Comparison of ENCODE assay signal across 19 cellular contexts in the genomic region with DNA sequence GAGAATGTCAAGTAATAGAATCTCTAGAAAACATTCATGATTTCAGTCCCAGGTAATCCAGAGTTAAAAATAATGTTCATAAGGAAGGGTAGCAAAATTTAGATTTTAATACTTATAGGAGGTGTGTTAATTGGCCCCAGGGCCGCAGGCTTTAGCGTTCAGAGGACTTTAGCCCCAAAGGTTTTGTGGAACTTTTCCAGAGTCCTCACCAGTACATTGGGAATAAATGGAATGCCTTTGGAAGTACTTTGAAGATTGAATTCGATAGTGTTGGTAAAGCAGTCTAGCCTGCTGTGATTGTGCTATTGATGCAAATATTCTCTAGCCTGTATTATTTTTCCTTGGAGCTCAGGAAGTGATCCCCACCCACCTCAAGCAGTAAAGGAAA.
A peak's percentile ranks its signal among the peaks of the same experiment; 100 is the strongest.
DNase-seq lines count a peak whose midpoint lies in the region; ATAC-seq and TF ChIP-seq lines count a peak whose summit lies in the region.
"Had no signal": no experiment of that assay in that cellular context is flagged by ENCODE, and none has a peak within 500 bp of the region (broad histone marks: within the 10 kb centered on the region; RNA-seq: fewer than 3 reads in every experiment).

No MANE protein-coding gene starts in this region.

- H3K27me3 ChIP-seq in H9 (ENCODE audit: insufficient read depth, low read length) (no peaks in the 10 kb centered on the region), prostate gland (replicated peaks; ENCODE audit: insufficient read depth) (no peaks in the 10 kb centered on the region), SK-N-SH (ENCODE audit: insufficient read depth) (no peaks in the 10 kb centered on the region)
- H3K27me3 ChIP-seq: esophagus muscularis mucosa, gastroesophageal sphincter, left lung, MG63, upper lobe of left lung had no signal

- intact Hi-C loops in left colon (cut with DNase I, micrococcal nuclease) (no loop called here), prostate gland (cut with DNase I) (loop anchor here (10.0 kb wide), 1 partner anchor 261 kb away; no protein-coding TSS in a partner anchor)

- H3K4ac ChIP-seq in H9 (ENCODE audit: low read depth, low read length): no peak overlapping the region

- no peaks in the 10 kb centered on the region for H3K9me3 Mint-ChIP-seq in H9
- H3K9me3 Mint-ChIP-seq in WTC11: no peaks in the 10 kb centered on the region; the same call in 1 of the 2 replicates
- H3K9me3 Mint-ChIP-seq: stimulated activated naive CD8-positive, alpha-beta T cell treated with anti-CD3 and anti-CD28 coated beads, Interleukin-15, Interleukin-2, amounts not matched to agents 100 ng/mL and 50 ng/mL, for 24 hours had no signal

- H3K27me3 Mint-ChIP-seq in H9 (ENCODE audit: low read depth) (no peaks in the 10 kb centered on the region), WTC11 (ENCODE audit: low read depth) (no peaks in the 10 kb centered on the region)
- H3K27me3 Mint-ChIP-seq: activated naive CD8-positive, alpha-beta T cell had no signal

- no peak overlapping the region for H2AK5ac ChIP-seq in H9 (ENCODE audit: insufficient read length, low read length)

- H3K9ac ChIP-seq in H9 (ENCODE audit: extremely low read depth, insufficient read length, low read length) (no peak overlapping the region), SK-N-SH (no peak overlapping the region)

- no peak overlapping the region for H3K56ac ChIP-seq in H9 (ENCODE audit: insufficient read length, low read depth, low read length)

- no peak for TF ChIP-seq EP300 in SK-N-SH (IDR thresholded peaks at IDR 0.05; ENCODE audit: borderline replicate concordance in 1 of 2, low read depth in 1 of 2, low read length in 1 of 2)

- CTCF ChIA-PET in WTC11 (lab: Charles Lee) (interaction anchor here (0.8 to 2.2 kb wide), 3 partner anchors 31 to 114 kb away, joined by 3 to 16 read pairs (median 3); no protein-coding TSS in a partner anchor), SK-N-SH (lab: Yijun Ruan, JAX) (interaction anchor here (0.7 kb wide), 1 partner anchor 70 kb away, joined by 3 read pairs; no protein-coding TSS in a partner anchor)

- no peaks in the 10 kb centered on the region for H3K9me3 ChIP-seq in H9 (ENCODE audit: control insufficient read depth, low read depth, low read length)
- no peaks in the 10 kb centered on the region for H3K9me3 ChIP-seq in prostate gland
- no peaks in the 10 kb centered on the region for H3K9me3 ChIP-seq in SK-N-SH
- H3K9me3 ChIP-seq: esophagus muscularis mucosa, gastroesophageal sphincter, left lung, MG63, upper lobe of left lung had no signal

- H3K4me3 Mint-ChIP-seq in H9 (0 out of 5 replicates have a peak overlapping the region, but pooled peaks of 1 of the 2 experiments have one; percentile 12), WTC11 (peak overlapping the region; percentile 24)
- H3K4me3 Mint-ChIP-seq: activated naive CD8-positive, alpha-beta T cell; stimulated activated naive CD8-positive, alpha-beta T cell treated with anti-CD3 and anti-CD28 coated beads, Interleukin-15, Interleukin-2, amounts not matched to agents 100 ng/mL and 50 ng/mL, for 24 hours had no signal

- H2BK120ac ChIP-seq in H9 (ENCODE audit: low read depth, low read length, poor library complexity, severe bottlenecking): no peak overlapping the region

- peak overlapping the region; percentile 59 to 90 (median 75); a peak in 6 of 7 replicates for H3K27ac Mint-ChIP-seq in H9
- peak overlapping the region; percentile 84 for H3K27ac Mint-ChIP-seq in WTC11
- H3K27ac Mint-ChIP-seq: activated naive CD8-positive, alpha-beta T cell; stimulated activated naive CD8-positive, alpha-beta T cell treated with anti-CD3 and anti-CD28 coated beads, Interleukin-15, Interleukin-2, amounts not matched to agents 100 ng/mL and 50 ng/mL, for 24 hours had no signal

- H4K8ac ChIP-seq in H9 (replicated peaks; ENCODE audit: insufficient read length, low read depth, low read length): no peak overlapping the region

- H4K91ac ChIP-seq in H9 (ENCODE audit: insufficient read length, low read depth, low read length): no peak overlapping the region

- TF ChIP-seq CTCF in H9 (conservative IDR thresholded peaks at IDR 0.05): no peak
- TF ChIP-seq CTCF in WTC11 (IDR thresholded peaks at IDR 0.05): no peak
- TF ChIP-seq CTCF in prostate gland (IDR thresholded peaks at IDR 0.05): no peak
- TF ChIP-seq CTCF in SK-N-SH (IDR thresholded peaks at IDR 0.05): no peak

- H3K36me3 Mint-ChIP-seq in H9 (ENCODE audit: insufficient read depth in 1 of 3, low read depth in 3 of 3) (no peaks in the 10 kb centered on the region; a peak in 2 of 7 replicates), WTC11 (no peaks in the 10 kb centered on the region)
- H3K36me3 Mint-ChIP-seq: activated naive CD8-positive, alpha-beta T cell had no signal

- no peak for TF ChIP-seq POLR2A in prostate gland (IDR thresholded peaks at IDR 0.05)

- H2BK12ac ChIP-seq in H9 (ENCODE audit: insufficient read length, low read depth, low read length): no peak overlapping the region

- no peak overlapping the region for H3T11ph ChIP-seq in H9 (ENCODE audit: low read length)

- no peaks in the 10 kb centered on the region for H3F3A ChIP-seq in SK-N-SH (replicated peaks; ENCODE audit: insufficient read depth)

- H2AFZ ChIP-seq in H9 (ENCODE audit: low read length): no peak overlapping the region
- no peak overlapping the region for H2AFZ ChIP-seq in SK-N-SH (ENCODE audit: low read depth)

- H4K5ac ChIP-seq in H9 (ENCODE audit: insufficient read length, low read depth, low read length): no peak overlapping the region

- H3K4me3 ChIP-seq in prostate gland (no peak overlapping the region), SK-N-SH (ENCODE audit: low read depth in 2 of 2, low read length in 1 of 2) (no peak overlapping the region)
- H3K4me3 ChIP-seq: esophagus muscularis mucosa, gastroesophageal sphincter, left lung, MG63, upper lobe of left lung had no signal

- no peak for TF ChIP-seq RAD21 in SK-N-SH (IDR thresholded peaks at IDR 0.05; ENCODE audit: low read length)

- no peak overlapping the region for H2BK20ac ChIP-seq in H9 (ENCODE audit: low read depth, low read length, poor library complexity, severe bottlenecking)

- POLR2A ChIA-PET in WTC11 (lab: Charles Lee) (interaction anchor here (1.2 kb wide), 1 partner anchor 17 kb away, joined by 3 read pairs; no protein-coding TSS in a partner anchor), SK-N-SH (lab: Yijun Ruan, JAX) (no interaction called here)

- no peaks in the 10 kb centered on the region for H3K36me3 ChIP-seq in prostate gland
- H3K36me3 ChIP-seq in SK-N-SH (replicated peaks in 1 of 2; ENCODE audit: control insufficient read depth in 1 of 2, insufficient read depth in 2 of 2, low read length in 1 of 2): no peaks in the 10 kb centered on the region
- H3K36me3 ChIP-seq: esophagus muscularis mucosa, gastroesophageal sphincter, left lung, MG63, upper lobe of left lung had no signal

- H3K4me1 ChIP-seq in H9 (ENCODE audit: insufficient read depth, low read length): peaks cover 15% of the 10 kb centered on the region
- H3K4me1 ChIP-seq in prostate gland (replicated peaks): peaks cover 32% of the 10 kb centered on the region
- H3K4me1 ChIP-seq in SK-N-SH (ENCODE audit: control insufficient read depth in 1 of 2, insufficient read depth in 2 of 2, low read depth in 1 of 2, low read length in 1 of 2): peaks cover 20 to 24% of the 10 kb centered on the region in 2 experiments; a peak in 2 of 4 replicates

- H3K14ac ChIP-seq in H9 (ENCODE audit: insufficient read depth, low read length): no peak overlapping the region

- H3K18ac ChIP-seq in H9 (ENCODE audit: insufficient read length, low read depth, low read length): no peak overlapping the region

- no peaks in the 10 kb centered on the region for H3K9me2 ChIP-seq in SK-N-SH

- no peak overlapping the region for H3K27ac ChIP-seq in H9 (ENCODE audit: insufficient read length, low read depth, low read length)
- peak overlapping the region; percentile 83 to 87 for H3K27ac ChIP-seq in prostate gland
- no peak overlapping the region; a peak in 1 of 4 replicates for H3K27ac ChIP-seq in SK-N-SH (ENCODE audit: low read depth in 2 of 2, low read length in 1 of 2)
- H3K27ac ChIP-seq: esophagus muscularis mucosa, gastroesophageal sphincter, left lung, upper lobe of left lung had no signal

- H3K23ac ChIP-seq in H9 (ENCODE audit: insufficient read length, low read depth, low read length): no peak overlapping the region

- no peak overlapping the region for H2BK5ac ChIP-seq in H9 (ENCODE audit: insufficient read length, low read length)

- ATAC-seq in WTC11 (no peak; the same call in 1 of the 2 replicates), left colon (peak; percentile 28), GM18861 (IDR thresholded peaks at IDR 0.05; ENCODE audit: unreplicated experiment) (no peak)
- ATAC-seq: gastroesophageal sphincter had no signal

- no peaks in the 10 kb centered on the region for H3K23me2 ChIP-seq in H9 (ENCODE audit: insufficient read length, low read depth, low read length, poor library complexity, severe bottlenecking)

- H3K4me2 ChIP-seq in H9 (ENCODE audit: insufficient read depth, insufficient read length, low read length): no peak overlapping the region
- no peak overlapping the region for H3K4me2 ChIP-seq in SK-N-SH

- no peak overlapping the region for H2BK15ac ChIP-seq in H9 (ENCODE audit: low read depth, low read length)

- peaks cover 17% of the 10 kb centered on the region; the same call in 1 of the 2 replicates for H3K79me2 ChIP-seq in H9 (ENCODE audit: insufficient read depth, low read length)
- peaks cover 52% of the 10 kb centered on the region; the same call in 1 of the 2 replicates for H3K79me2 ChIP-seq in SK-N-SH (ENCODE audit: insufficient read depth)

- peaks cover 6% of the 10 kb centered on the region for H3K79me1 ChIP-seq in H9 (ENCODE audit: insufficient read depth, low read depth, low read length, poor library complexity, severe bottlenecking)

- DNase-seq in H9 (no peak), WTC11 (ENCODE audit: low spot score) (no peak), left colon (no peak), prostate gland (ENCODE audit: low spot score) (no peak), HCEC 1CT (no peak), LoVo (ENCODE audit: low spot score) (no peak), SK-N-SH (no peak)
- DNase-seq: activated CD4-positive, CD25-positive, alpha-beta regulatory T cell treated with anti-CD3 and anti-CD28 coated beads, Interleukin-2, amount 50 U/mL, for 72 hours; AML-193; left lung; MG63; NCI-H774; T1000; upper lobe of left lung had no signal

- H3K4me1 Mint-ChIP-seq in H9 (peaks cover 69% of the 10 kb centered on the region in 2 experiments), WTC11 (peaks cover 75% of the 10 kb centered on the region)

- H4K20me1 ChIP-seq in H9 (ENCODE audit: control insufficient read depth, insufficient read depth, insufficient read length): no peaks in the 10 kb centered on the region
- peaks cover 13% of the 10 kb centered on the region; the same call in 1 of the 2 replicates for H4K20me1 ChIP-seq in SK-N-SH (ENCODE audit: insufficient read depth)

- no CpG with 5 or more reads among the region's 3 CpGs for WGBS in H9 (ENCODE audit: extremely low coverage, insufficient read length, low lambda C conversion rate)
- 52% methylated on average over 3 of the region's 3 CpGs for WGBS in prostate gland
- WGBS in SK-N-SH (ENCODE audit: low lambda C conversion rate): 79% methylated on average over 3 of the region's 3 CpGs

TF ChIP-seq in WTC11, 78 proteins besides CTCF, POLR2A, EP300 and RAD21 (continues in another document):
- no peak for TF ChIP-seq ZNF121 (CRISPR knock-in tag; IDR thresholded peaks at IDR 0.05)
- no peak for TF ChIP-seq HMGA2 (CRISPR knock-in tag; IDR thresholded peaks at IDR 0.05)

TF ChIP-seq in SK-N-SH, 30 proteins besides CTCF, POLR2A, EP300 and RAD21 (continues in another document):
- no peak for TF ChIP-seq RXRA (IDR thresholded peaks at IDR 0.05; ENCODE audit: borderline replicate concordance, low read depth)

Comparison
In these comparisons a context has a peak if more than half of its experiments do, and no peak if none do; other contexts are left out.
1. H3K27ac ChIP-seq: peak in prostate gland (2 of 2); none in H9 (single experiment) and SK-N-SH (0 of 2).